Comparison of ENCODE assay signal across 8 cellular contexts in genomic region chr22:36331306-36331911, GRCh38. TPM values are rescaled to one million over a fixed set of nuclear protein-coding genes. Genes with fewer than 3 reads are reported as not detected.
DNase-seq lines count a peak whose midpoint lies in the region; ATAC-seq and TF ChIP-seq lines count a peak whose summit lies in the region.

No MANE protein-coding gene starts in this region.

- H3K4me3 ChIP-seq in AG04449 (ENCODE audit: low read depth, low read length) (no peak overlapping the region), heart right ventricle (peak overlapping the region in 6 of 10 donors; percentile 6 to 23 (median 12))

- H3K36me3 Mint-ChIP-seq in activated naive CD4-positive, alpha-beta T cell treated with anti-CD3 and anti-CD28 coated beads, Interleukin-2, amount 50 U/mL, for 24 hours, result peaks cover 24% of the 10 kb centered on the region

- H3K9me3 ChIP-seq in heart right ventricle, result no peaks in the 10 kb centered on the region

- H3K4me3 Mint-ChIP-seq in activated naive CD4-positive, alpha-beta T cell treated with anti-CD3 and anti-CD28 coated beads, Interleukin-2, amount 50 U/mL, for 24 hours, result peak overlapping the region; percentile 86

- TF ChIP-seq CTCF in AG04449 (IDR thresholded peaks at IDR 0.05; ENCODE audit: insufficient read depth, low read length, missing control alignments) (no peak), heart right ventricle (IDR thresholded peaks at IDR 0.05) (no peak)

- H3K27ac ChIP-seq in heart right ventricle, result peak overlapping the region; percentile 84 to 98 (median 96)

- CTCF ChIA-PET in AG04449 (lab: Yijun Ruan, JAX), result interaction anchor here (0.9 to 5.4 kb wide), 3 partner anchors 30 to 155 kb away, joined by 3 to 45 read pairs (median 6); no protein-coding TSS in a partner anchor

- no peaks in the 10 kb centered on the region for H3K9me3 Mint-ChIP-seq in activated naive CD4-positive, alpha-beta T cell treated with anti-CD3 and anti-CD28 coated beads, Interleukin-2, amount 50 U/mL, for 24 hours

- H3K27me3 ChIP-seq in heart right ventricle, result no peaks in the 10 kb centered on the region

- H3K4me1 Mint-ChIP-seq in activated naive CD4-positive, alpha-beta T cell treated with anti-CD3 and anti-CD28 coated beads, Interleukin-2, amount 50 U/mL, for 24 hours, result peaks cover 98% of the 10 kb centered on the region

- peaks cover 0 to 92% (median 19%) of the 10 kb centered on the region in 9 donors for H3K36me3 ChIP-seq in heart right ventricle

- WGBS in heart right ventricle, 2 donors, result 25 to 26% methylated on average over 11 of the region's 11 CpGs

- peak overlapping the region; percentile 99 for H3K27ac Mint-ChIP-seq in activated naive CD4-positive, alpha-beta T cell treated with anti-CD3 and anti-CD28 coated beads, Interleukin-2, amount 50 U/mL, for 24 hours

- POLR2A ChIA-PET in AG04449 (lab: Yijun Ruan, JAX), result interaction anchor here (0.5 to 1.6 kb wide), 8 partner anchors 24 to 139 kb away, joined by 3 to 12 read pairs (median 4); partner anchors contain the start of gene MYH9

- intact Hi-C loops in heart right ventricle (cut with DNase I), result loop anchor here in 5 of 10 donors (2.0 to 5.0 kb wide), 6 partner anchors 36 to 133 kb away; partner anchors contain the start of gene MYH9 (in 2 of the 5)

- in situ Hi-C loops in GM18951 (cut with MboI; ENCODE audit: low sequenced_read_pairs, unreplicated experiment), result no loop called here

- H3K4me1 ChIP-seq in heart right ventricle, result peaks cover 83 to 100% (median 100%) of the 10 kb centered on the region in 9 donors

- H3K27me3 Mint-ChIP-seq in activated naive CD4-positive, alpha-beta T cell treated with anti-CD3 and anti-CD28 coated beads, Interleukin-2, amount 50 U/mL, for 24 hours, result no peaks in the 10 kb centered on the region

- ATAC-seq in HG03457 (IDR thresholded peaks at IDR 0.05; ENCODE audit: unreplicated experiment) (peak; percentile 42), heart right ventricle (peak; percentile 31 to 70 (median 63))

- DNase-seq in AG04449 (ENCODE audit: low read depth, low spot score) (peak; percentile 86), SHP77 treated with DMSO at 0.1 percent for 48 hours (lab: John Stamatoyannopoulos, UW) (peak; percentile 46), heart right ventricle (peak; percentile 76 to 85), pulmonary artery endothelial cell (ENCODE audit: low read depth, low spot score) (peak; percentile 94), HuH-7 (ENCODE audit: low spot score) (no peak)

- peak; percentile 72 for TF ChIP-seq POLR2A in GM18951 (IDR thresholded peaks at IDR 0.05; ENCODE audit: extremely low read depth, insufficient read depth, insufficient read length)

RNA-seq across cellular contexts. Expression of gene MYH9, which starts 56.4 kb away (rescaled TPM):
- 100 to 1,000 TPM; 132 to 345 (median 189) TPM for total RNA-seq in heart right ventricle
- 100 to 1,000 TPM; 134 to 243 TPM for polyA plus RNA-seq in heart right ventricle
- total RNA-seq in pulmonary artery endothelial cell, result 1,280 and 1,511 TPM in 2 replicates
